Comparison of ENCODE assay signal across 1 cellular context in the genomic region with DNA sequence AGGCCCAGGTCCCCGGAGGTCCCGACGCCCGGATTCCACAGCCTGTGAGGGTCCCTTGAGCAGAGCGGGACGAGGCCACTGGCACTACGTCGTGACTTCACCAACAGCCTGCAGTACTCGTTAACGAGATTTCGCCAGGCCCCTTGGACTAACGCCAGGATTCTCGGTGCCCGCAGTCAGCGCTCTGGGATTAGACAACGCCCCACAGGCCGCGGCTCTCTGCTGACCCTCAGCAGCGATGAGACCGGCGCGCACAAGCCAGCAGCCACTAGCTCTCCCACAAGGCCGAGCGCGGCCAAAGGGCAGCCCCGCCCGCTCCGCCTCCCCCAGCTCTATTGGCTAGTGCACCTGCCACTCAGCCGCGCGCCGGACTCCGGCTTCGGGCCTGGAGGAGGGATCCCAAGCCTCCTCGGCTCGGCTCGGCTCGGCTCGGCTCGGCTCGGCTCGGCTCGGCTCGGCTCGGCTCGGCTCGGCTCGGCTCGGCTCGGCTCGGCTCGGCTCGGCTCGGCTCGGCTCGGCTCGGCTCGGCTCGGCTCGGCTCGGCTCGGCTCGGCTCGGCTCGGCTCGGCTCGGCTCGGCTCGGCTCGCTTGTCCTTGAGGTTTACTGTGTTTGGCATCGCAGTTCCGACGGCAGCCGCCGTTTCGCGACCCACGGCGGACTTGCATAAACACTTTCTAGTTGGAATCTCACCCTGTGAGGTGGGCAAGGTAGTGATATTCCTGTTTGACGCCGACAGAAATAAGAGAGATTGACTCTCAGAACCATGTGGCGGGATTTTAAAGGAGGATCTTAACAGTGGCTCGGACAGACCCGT.
TF ChIP-seq lines count a peak whose summit lies in the region.

No MANE protein-coding gene starts in this region.

TF ChIP-seq in HepG2, 621 proteins besides CTCF, POLR2A, EP300 and RAD21 (continued from another document):
- TF ChIP-seq, protein P1, sequence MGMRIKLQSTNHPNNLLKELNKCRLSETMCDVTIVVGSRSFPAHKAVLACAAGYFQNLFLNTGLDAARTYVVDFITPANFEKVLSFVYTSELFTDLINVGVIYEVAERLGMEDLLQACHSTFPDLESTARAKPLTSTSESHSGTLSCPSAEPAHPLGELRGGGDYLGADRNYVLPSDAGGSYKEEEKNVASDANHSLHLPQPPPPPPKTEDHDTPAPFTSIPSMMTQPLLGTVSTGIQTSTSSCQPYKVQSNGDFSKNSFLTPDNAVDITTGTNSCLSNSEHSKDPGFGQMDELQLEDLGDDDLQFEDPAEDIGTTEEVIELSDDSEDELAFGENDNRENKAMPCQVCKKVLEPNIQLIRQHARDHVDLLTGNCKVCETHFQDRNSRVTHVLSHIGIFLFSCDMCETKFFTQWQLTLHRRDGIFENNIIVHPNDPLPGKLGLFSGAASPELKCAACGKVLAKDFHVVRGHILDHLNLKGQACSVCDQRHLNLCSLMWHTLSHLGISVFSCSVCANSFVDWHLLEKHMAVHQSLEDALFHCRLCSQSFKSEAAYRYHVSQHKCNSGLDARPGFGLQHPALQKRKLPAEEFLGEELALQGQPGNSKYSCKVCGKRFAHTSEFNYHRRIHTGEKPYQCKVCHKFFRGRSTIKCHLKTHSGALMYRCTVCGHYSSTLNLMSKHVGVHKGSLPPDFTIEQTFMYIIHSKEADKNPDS (CRISPR knock-in tag; IDR thresholded peaks at IDR 0.05), result no peak
- TF ChIP-seq CENPT (CRISPR knock-in tag; IDR thresholded peaks at IDR 0.05; ENCODE audit: low read depth), result no peak
- TF ChIP-seq, protein P2, sequence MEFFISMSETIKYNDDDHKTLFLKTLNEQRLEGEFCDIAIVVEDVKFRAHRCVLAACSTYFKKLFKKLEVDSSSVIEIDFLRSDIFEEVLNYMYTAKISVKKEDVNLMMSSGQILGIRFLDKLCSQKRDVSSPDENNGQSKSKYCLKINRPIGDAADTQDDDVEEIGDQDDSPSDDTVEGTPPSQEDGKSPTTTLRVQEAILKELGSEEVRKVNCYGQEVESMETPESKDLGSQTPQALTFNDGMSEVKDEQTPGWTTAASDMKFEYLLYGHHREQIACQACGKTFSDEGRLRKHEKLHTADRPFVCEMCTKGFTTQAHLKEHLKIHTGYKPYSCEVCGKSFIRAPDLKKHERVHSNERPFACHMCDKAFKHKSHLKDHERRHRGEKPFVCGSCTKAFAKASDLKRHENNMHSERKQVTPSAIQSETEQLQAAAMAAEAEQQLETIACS (CRISPR knock-in tag; IDR thresholded peaks at IDR 0.05), result no peak
- no peak for TF ChIP-seq HMGA1 (CRISPR knock-in tag; conservative IDR thresholded peaks at IDR 0.05)
- TF ChIP-seq, protein P3, sequence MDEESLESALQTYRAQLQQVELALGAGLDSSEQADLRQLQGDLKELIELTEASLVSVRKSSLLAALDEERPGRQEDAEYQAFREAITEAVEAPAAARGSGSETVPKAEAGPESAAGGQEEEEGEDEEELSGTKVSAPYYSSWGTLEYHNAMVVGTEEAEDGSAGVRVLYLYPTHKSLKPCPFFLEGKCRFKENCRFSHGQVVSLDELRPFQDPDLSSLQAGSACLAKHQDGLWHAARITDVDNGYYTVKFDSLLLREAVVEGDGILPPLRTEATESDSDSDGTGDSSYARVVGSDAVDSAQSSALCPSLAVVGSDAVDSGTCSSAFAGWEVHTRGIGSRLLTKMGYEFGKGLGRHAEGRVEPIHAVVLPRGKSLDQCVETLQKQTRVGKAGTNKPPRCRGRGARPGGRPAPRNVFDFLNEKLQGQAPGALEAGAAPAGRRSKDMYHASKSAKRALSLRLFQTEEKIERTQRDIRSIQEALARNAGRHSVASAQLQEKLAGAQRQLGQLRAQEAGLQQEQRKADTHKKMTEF (CRISPR knock-in tag; IDR thresholded peaks at IDR 0.05), result peak; percentile 83; the same call in 1 of the 2 replicates
- no peak; the same call in 1 of the 2 replicates for TF ChIP-seq ZBTB21 (CRISPR knock-in tag; IDR thresholded peaks at IDR 0.05)
TF ChIP-seq in HepG2: peak in this region for 308.
